25 cellular contexts compared by ENCODE assay signal in the genomic region with DNA sequence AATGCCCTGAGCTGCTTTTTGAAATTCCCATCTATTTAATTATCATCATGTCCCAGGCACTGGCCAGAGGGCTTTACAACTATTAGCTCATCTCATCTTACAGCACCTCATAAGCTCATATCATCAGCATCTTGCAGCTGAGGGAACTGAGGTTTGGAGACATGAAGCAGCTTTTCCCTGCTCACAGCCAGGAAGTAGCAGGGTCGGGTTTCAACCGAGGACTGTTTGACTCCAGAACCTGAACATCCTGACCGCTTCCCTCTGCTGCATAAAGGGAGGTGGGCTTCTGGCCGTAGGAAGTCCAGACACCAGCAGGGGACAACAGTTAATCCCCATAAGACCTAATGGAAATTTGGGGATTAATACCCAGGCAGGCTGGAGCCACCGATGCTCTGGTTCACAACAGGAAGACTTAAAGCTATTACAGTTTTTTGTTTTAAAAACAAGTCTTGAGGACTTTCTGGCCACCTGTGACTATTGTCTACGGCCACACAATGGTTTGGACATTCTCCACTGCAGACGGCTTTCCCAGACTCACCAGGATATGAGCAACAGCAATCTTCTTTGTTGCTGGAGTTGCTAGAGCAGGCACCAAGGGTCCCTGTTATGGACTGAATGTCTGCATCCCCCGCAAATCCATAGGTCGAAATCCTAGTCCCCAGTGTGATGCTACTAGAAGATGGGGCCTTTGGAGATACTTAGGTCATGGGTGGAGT. TPM values are rescaled to one million over a fixed set of nuclear protein-coding genes. Genes with fewer than 3 reads are reported as not detected.
"Had no signal": no experiment of that assay in that cellular context is flagged by ENCODE, and none has a peak within 500 bp of the region (broad histone marks: within the 10 kb centered on the region; RNA-seq: fewer than 3 reads in every experiment).

No MANE protein-coding gene starts in this region.

- DNase-seq: activated CD4-positive, alpha-beta T cell treated with anti-CD3 and anti-CD28 coated beads for 1 hour; activated CD4-positive, alpha-beta T cell treated with anti-CD3 and anti-CD28 coated beads, Interleukin-2, amount 50 U/mL, for 1 hour; activated CD8-positive, alpha-beta T cell treated with anti-CD3 and anti-CD28 coated beads for 36 hours; activated gamma-delta T cell treated with Interleukin-2 at 50 U/mL for 16 hours; activated naive CD4-positive, alpha-beta T cell treated with anti-CD3 and anti-CD28 coated beads, Interleukin-2, amount 50 U/mL, for 16 hours; activated T-cell treated with anti-CD3 and anti-CD28 coated beads, Interleukin-2, amount 50 U/mL, for 4 hours; amniotic stem cell; brain microvascular endothelial cell; effector memory CD8-positive, alpha-beta T cell; esophagus squamous epithelium; foreskin melanocyte; islet precursor cell; midbrain; naive thymus-derived CD4-positive, alpha-beta T cell; occipital lobe; stimulated activated CD4-positive, alpha-beta T cell treated with anti-CD3 and anti-CD28 coated beads, Interleukin-2, amount 100 ng/mL, for 48 hours; stimulated activated naive CD8-positive, alpha-beta T cell treated with anti-CD3 and anti-CD28 coated beads, Interleukin-15, Interleukin-2, amounts not matched to agents 100 U/mL and 50 U/mL, for 24 hours; T-helper 17 cell; T1000; testis; transverse colon had no signal

- H3K36me3 ChIP-seq: brain microvascular endothelial cell, esophagus squamous epithelium, right atrium auricular region, transverse colon had no signal

- H3K27me3 ChIP-seq: brain microvascular endothelial cell, right atrium auricular region, testis, transverse colon had no signal

- H3K4me3 ChIP-seq: coronary artery, esophagus squamous epithelium, right atrium auricular region, testis, transverse colon had no signal

- H3K27ac Mint-ChIP-seq: activated CD8-positive, alpha-beta T cell treated with anti-CD3 and anti-CD28 coated beads for 36 hours; activated T-helper 17 cell treated with anti-CD3 and anti-CD28 coated beads, Interleukin-2, amount 50 U/mL, for 72 hours; effector memory CD8-positive, alpha-beta T cell; naive thymus-derived CD4-positive, alpha-beta T cell; T-helper 17 cell had no signal

- H3K9me3 ChIP-seq: testis, transverse colon had no signal

- H3K4me3 Mint-ChIP-seq: activated CD8-positive, alpha-beta T cell treated with anti-CD3 and anti-CD28 coated beads for 36 hours; activated T-cell treated with anti-CD3 and anti-CD28 coated beads, Interleukin-2, amount 50 U/mL, for 4 hours; activated T-helper 17 cell treated with anti-CD3 and anti-CD28 coated beads, Interleukin-2, amount 50 U/mL, for 72 hours; effector memory CD8-positive, alpha-beta T cell; naive thymus-derived CD4-positive, alpha-beta T cell; neural crest cell; T-helper 17 cell had no signal

- H3K4me1 Mint-ChIP-seq: activated T-helper 17 cell treated with anti-CD3 and anti-CD28 coated beads, Interleukin-2, amount 50 U/mL, for 72 hours; naive thymus-derived CD4-positive, alpha-beta T cell; neural crest cell; T-helper 17 cell had no signal

- H3K9me3 Mint-ChIP-seq: activated CD8-positive, alpha-beta T cell treated with anti-CD3 and anti-CD28 coated beads for 36 hours; activated T-helper 17 cell treated with anti-CD3 and anti-CD28 coated beads, Interleukin-2, amount 50 U/mL, for 72 hours had no signal

- H3K27ac ChIP-seq: brain microvascular endothelial cell, coronary artery, esophagus squamous epithelium, right atrium auricular region, testis, transverse colon had no signal

- H3K4me1 ChIP-seq: esophagus squamous epithelium, right atrium auricular region, testis, transverse colon had no signal

- ATAC-seq: activated CD8-positive, alpha-beta T cell treated with anti-CD3 and anti-CD28 coated beads for 36 hours; activated T-cell treated with anti-CD3 and anti-CD28 coated beads, Interleukin-2, amount 50 U/mL, for 4 hours; activated T-helper 17 cell treated with anti-CD3 and anti-CD28 coated beads, Interleukin-2, amount 50 U/mL, for 72 hours; effector memory CD8-positive, alpha-beta T cell; naive thymus-derived CD4-positive, alpha-beta T cell; stimulated activated naive CD8-positive, alpha-beta T cell treated with anti-CD3 and anti-CD28 coated beads, Interleukin-15, Interleukin-2, amounts not matched to agents 100 U/mL and 50 U/mL, for 24 hours; T-helper 17 cell had no signal

RNA-seq across cellular contexts. Expression of a gene that starts 47.4 kb away (rescaled TPM):
- total RNA-seq: activated CD8-positive, alpha-beta T cell treated with anti-CD3 and anti-CD28 coated beads for 36 hours; activated T-helper 17 cell treated with anti-CD3 and anti-CD28 coated beads, Interleukin-2, amount 50 U/mL, for 72 hours; naive thymus-derived CD4-positive, alpha-beta T cell; T-helper 17 cell had no signal
- polyA plus RNA-seq: naive thymus-derived CD4-positive, alpha-beta T cell had no signal
